ENCODE assay signal across 8 cellular contexts in the genomic region with DNA sequence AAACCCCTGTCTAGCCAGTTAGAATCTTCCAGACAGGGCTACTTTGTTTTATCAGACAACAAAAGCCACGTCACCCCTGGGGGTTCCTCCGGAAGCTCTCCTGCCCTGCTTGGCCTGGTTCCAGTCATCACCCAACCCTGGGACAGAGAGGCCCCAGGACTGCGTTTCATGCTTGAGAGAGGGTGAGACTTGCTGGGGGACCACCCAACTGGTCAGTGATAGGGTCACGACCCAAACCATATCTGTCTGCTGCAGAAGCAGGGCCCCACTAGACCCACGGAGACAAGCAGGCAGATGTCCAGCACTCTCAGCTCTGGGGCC. TPM values are rescaled to one million over a fixed set of nuclear protein-coding genes. Genes with fewer than 3 reads are reported as not detected.
DNase-seq lines count a peak whose midpoint lies in the region; ATAC-seq and TF ChIP-seq lines count a peak whose summit lies in the region.

No MANE protein-coding gene starts in this region.

- DNase-seq in HFFc6 (peak; percentile 53), foreskin keratinocyte (peak in 1 of 2 donors; percentile 29), posterior vena cava (ENCODE audit: low spot score) (peak; percentile 80), NCI-H82 treated with DMSO at 0.1 percent for 48 hours (lab: John Stamatoyannopoulos, UW; ENCODE audit: unreplicated experiment) (no peak), NCI-H526 (lab: John Stamatoyannopoulos, UW) (no peak)
- DNase-seq in activated CD4-positive, alpha-beta memory T cell treated with anti-CD3 and anti-CD28 coated beads, Interleukin-2, amount 10 ng/mL, durations not matched to agents 7 days and 5 days: peak; percentile 53

- ATAC-seq in foreskin keratinocyte (no peak), GM18909 (IDR thresholded peaks at IDR 0.05; ENCODE audit: poor library complexity, unreplicated experiment) (no peak)

- H3K36me3 Mint-ChIP-seq in HFFc6 (ENCODE audit: low read depth): peaks cover 7% of the 10 kb centered on the region
- H3K36me3 Mint-ChIP-seq in activated CD4-positive, alpha-beta memory T cell treated with anti-CD3 and anti-CD28 coated beads, Interleukin-2, amount 10 ng/mL, durations not matched to agents 7 days and 5 days (ENCODE audit: low read depth): peaks cover 5% of the 10 kb centered on the region

- no peaks in the 10 kb centered on the region for H3K27me3 ChIP-seq in foreskin keratinocyte

- TF ChIP-seq CTCF in C4-2B (conservative IDR thresholded peaks at IDR 0.05): no peak
- no peak for TF ChIP-seq CTCF in HFFc6 (IDR thresholded peaks at IDR 0.05)
- TF ChIP-seq CTCF in foreskin keratinocyte (conservative IDR thresholded peaks at IDR 0.05): no peak

- H3K4me3 Mint-ChIP-seq in HFFc6: peak overlapping the region; percentile 91
- peak overlapping the region; percentile 76 for H3K4me3 Mint-ChIP-seq in activated CD4-positive, alpha-beta memory T cell treated with anti-CD3 and anti-CD28 coated beads, Interleukin-2, amount 10 ng/mL, durations not matched to agents 7 days and 5 days

- POLR2A ChIA-PET in activated CD4-positive, alpha-beta memory T cell treated with anti-CD3 and anti-CD28 coated beads, Interleukin-2, amount 10 ng/mL, durations not matched to agents 7 days and 5 days (lab: Charles Lee): interaction anchor here (1.2 kb wide), 1 partner anchor 75 kb away, joined by 4 read pairs; no protein-coding TSS in a partner anchor

- H3K9me3 Mint-ChIP-seq in HFFc6: no peaks in the 10 kb centered on the region
- H3K9me3 Mint-ChIP-seq in activated CD4-positive, alpha-beta memory T cell treated with anti-CD3 and anti-CD28 coated beads, Interleukin-2, amount 10 ng/mL, durations not matched to agents 7 days and 5 days: no peaks in the 10 kb centered on the region

- H3K27me3 Mint-ChIP-seq in HFFc6 (ENCODE audit: insufficient read depth): peaks cover 4% of the 10 kb centered on the region
- H3K27me3 Mint-ChIP-seq in activated CD4-positive, alpha-beta memory T cell treated with anti-CD3 and anti-CD28 coated beads, Interleukin-2, amount 10 ng/mL, durations not matched to agents 7 days and 5 days: no peaks in the 10 kb centered on the region

- H3K27ac Mint-ChIP-seq in HFFc6: peak overlapping the region; percentile 82
- peak overlapping the region; percentile 62 for H3K27ac Mint-ChIP-seq in activated CD4-positive, alpha-beta memory T cell treated with anti-CD3 and anti-CD28 coated beads, Interleukin-2, amount 10 ng/mL, durations not matched to agents 7 days and 5 days

- intact Hi-C loops in posterior vena cava (cut with DNase I): no loop called here

- CTCF ChIA-PET in activated CD4-positive, alpha-beta memory T cell treated with anti-CD3 and anti-CD28 coated beads, Interleukin-2, amount 10 ng/mL, durations not matched to agents 7 days and 5 days (lab: Charles Lee): no interaction called here

- H3K27ac ChIP-seq in C4-2B (peak overlapping the region; percentile 87), foreskin keratinocyte (peak overlapping the region; percentile 2)

- H3K4me1 Mint-ChIP-seq in HFFc6 (ENCODE audit: low read depth): peaks cover 46% of the 10 kb centered on the region
- H3K4me1 Mint-ChIP-seq in activated CD4-positive, alpha-beta memory T cell treated with anti-CD3 and anti-CD28 coated beads, Interleukin-2, amount 10 ng/mL, durations not matched to agents 7 days and 5 days: peaks cover 30% of the 10 kb centered on the region

- no peaks in the 10 kb centered on the region for H3K4me1 ChIP-seq in foreskin keratinocyte

RNA-seq across cellular contexts. Expression of a gene that starts 1.2 kb away (rescaled TPM):
- total RNA-seq in HFFc6 (2021; fragmentation: NEBNext Ultra II Directional; extraction: Animal tissue kit (Norgen Biotek cat#: 25700)): 100 to 1,000 TPM; 156 to 198 (median 183) TPM
- total RNA-seq in activated CD4-positive, alpha-beta memory T cell treated with anti-CD3 and anti-CD28 coated beads, Interleukin-2, amount 10 ng/mL, durations not matched to agents 7 days and 5 days: 10 to 100 TPM; 26.2 to 28.1 TPM
- total RNA-seq in foreskin keratinocyte (121 and 127 TPM in 2 replicates), posterior vena cava (10 to 100 TPM; 42.7 to 48.6 TPM)
- polyA plus RNA-seq in foreskin keratinocyte: 170 and 177 TPM in 2 replicates

RNA-seq across cellular contexts. Expression of a gene that starts 3.9 kb away (rescaled TPM):
- 10 to 100 TPM; 22.2 to 38.4 (median 28.3) TPM for total RNA-seq in HFFc6 (2021; fragmentation: NEBNext Ultra II Directional; extraction: Animal tissue kit (Norgen Biotek cat#: 25700))
- total RNA-seq in activated CD4-positive, alpha-beta memory T cell treated with anti-CD3 and anti-CD28 coated beads, Interleukin-2, amount 10 ng/mL, durations not matched to agents 7 days and 5 days: 10 to 100 TPM in 1 of 2 experiments, 1 to 10 TPM in 1; 8.7 to 10.7 TPM
- total RNA-seq in foreskin keratinocyte (13.0 and 19.3 TPM in 2 replicates), posterior vena cava (10 to 100 TPM; 13.8 to 22.8 TPM)
- 31.4 and 34.2 TPM in 2 replicates for polyA plus RNA-seq in foreskin keratinocyte

RNA-seq across cellular contexts. Expression of a gene that starts 37.3 kb away (rescaled TPM):
- not detected for total RNA-seq in HFFc6 (2021; fragmentation: NEBNext Ultra II Directional; extraction: Animal tissue kit (Norgen Biotek cat#: 25700))
- total RNA-seq in activated CD4-positive, alpha-beta memory T cell treated with anti-CD3 and anti-CD28 coated beads, Interleukin-2, amount 10 ng/mL, durations not matched to agents 7 days and 5 days: not detected
- total RNA-seq in foreskin keratinocyte: not detected in 2 replicates
- 0.01 and 0.08 TPM in 2 replicates for polyA plus RNA-seq in foreskin keratinocyte
- total RNA-seq in posterior vena cava: 100 to 1,000 TPM; 303 to 498 TPM

Comparison
In these comparisons a context has a peak if more than half of its experiments do, and no peak if none do; other contexts are left out.
1. DNase-seq: peak in HFFc6 (single experiment), activated CD4-positive, alpha-beta memory T cell treated with anti-CD3 and anti-CD28 coated beads, Interleukin-2, amount 10 ng/mL, durations not matched to agents 7 days and 5 days (single experiment) and posterior vena cava (single experiment); none in NCI-H82 treated with DMSO at 0.1 percent for 48 hours (single experiment) and NCI-H526 (0 of 2).
2. RNA of a gene that starts 37.3 kb away (total RNA-seq): 303 to 498 TPM in posterior vena cava; not detected in foreskin keratinocyte, not detected in HFFc6 and not detected in activated CD4-positive, alpha-beta memory T cell treated with anti-CD3 and anti-CD28 coated beads, Interleukin-2, amount 10 ng/mL, durations not matched to agents 7 days and 5 days; every median in the first group is over 100 times any median in the second.